8 cellular contexts compared by ENCODE assay signal in the genomic region with DNA sequence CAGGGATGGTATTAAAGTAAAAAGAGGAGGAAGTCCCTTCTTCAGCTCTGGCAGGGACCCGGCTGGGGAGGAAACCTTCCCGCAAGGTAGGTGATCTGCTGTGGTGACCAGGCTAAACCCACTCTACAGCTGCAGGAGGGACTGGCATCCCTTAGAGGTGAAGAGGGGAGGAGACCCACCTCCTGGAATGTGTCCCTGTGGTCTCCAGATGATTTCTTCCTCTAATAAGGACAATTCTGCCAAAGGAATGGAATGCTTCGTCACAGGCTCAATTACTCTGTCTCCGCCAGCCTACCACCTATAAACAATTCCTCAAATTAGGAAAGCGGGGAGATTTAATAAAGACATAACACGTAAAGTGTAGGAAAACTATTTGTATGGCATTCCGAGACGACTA. TPM values are rescaled to one million over a fixed set of nuclear protein-coding genes. Genes with fewer than 3 reads are reported as not detected.
DNase-seq lines count a peak whose midpoint lies in the region; ATAC-seq, FAIRE-seq and TF ChIP-seq lines count a peak whose summit lies in the region.

No MANE protein-coding gene starts in this region.

- H4K5ac ChIP-seq in IMR-90 (ENCODE audit: low read depth, low read length), result no peak overlapping the region

- H3K4me1 ChIP-seq in IMR-90 (ENCODE audit: control insufficient read depth, insufficient read depth, low read length), result peaks cover 6% of the 10 kb centered on the region
- H3K4me1 ChIP-seq in GM12878 (ENCODE audit: control insufficient read depth, insufficient read depth, low read length), result peaks cover 4% of the 10 kb centered on the region; the same call in 1 of the 2 replicates

- in situ Hi-C loops in IMR-90 (cut with MboI; ENCODE audit: low sequenced_read_pairs) (loop anchor here (10.0 to 25.0 kb wide), 2 partner anchors 959 to 1127 kb away; no protein-coding TSS in a partner anchor), GM12878 (cut with MboI) (loop anchor here (10.0 to 25.0 kb wide), 2 partner anchors 959 to 1127 kb away; no protein-coding TSS in a partner anchor)

- DNase-seq in AG04450 (ENCODE audit: low read depth, low spot score), result no peak
- DNase-seq in IMR-90, result no peak
- no peak for DNase-seq in GM12878 (ENCODE audit: low read depth, low spot score)
- DNase-seq in superior temporal gyrus (ENCODE audit: extremely low spot score), result peak; percentile 29
- DNase-seq in putamen (ENCODE audit: low spot score), result no peak
- no peak for DNase-seq in DMS153 (lab: John Stamatoyannopoulos, UW)

- H3K18ac ChIP-seq in IMR-90 (ENCODE audit: low read depth, low read length), result no peak overlapping the region; the same call in 1 of the 2 replicates

- POLR2A ChIA-PET in AG04450 (lab: Yijun Ruan, JAX) (interaction anchor here (0.6 to 1.1 kb wide), 5 partner anchors 54 to 1138 kb away, joined by 3 to 5 read pairs (median 4); no protein-coding TSS in a partner anchor), IMR-90 (lab: Charles Lee; ENCODE audit: unreplicated experiment) (interaction anchor here (1.0 kb wide), 1 partner anchor 957 kb away, joined by 6 read pairs; no protein-coding TSS in a partner anchor), GM12878 (lab: Charles Lee) (interaction anchor here (0.9 to 1.1 kb wide), 4 partner anchors 53 to 384 kb away, joined by 3 to 11 read pairs (median 6); no protein-coding TSS in a partner anchor)

- WGBS in IMR-90 (ENCODE audit: extremely low coverage in 2 of 2, insufficient read length in 1 of 2), 2 experiments, result no CpG with 5 or more reads among the region's 8 CpGs
- 13% methylated on average over 8 of the region's 8 CpGs for WGBS in GM12878 (ENCODE audit: insufficient coverage, insufficient replicate concordance, low lambda C conversion rate, missing lambda C conversion rate)

- H3K4me2 ChIP-seq in IMR-90 (ENCODE audit: low read depth, low read length) (peak overlapping the region; percentile 83), GM12878 (ENCODE audit: control insufficient read depth, insufficient read depth) (peak overlapping the region; percentile 95)

- H2AK9ac ChIP-seq in IMR-90 (replicated peaks; ENCODE audit: low read depth, low read length, poor library complexity), result no peak overlapping the region

- H3K79me1 ChIP-seq in IMR-90 (ENCODE audit: low read depth in 1 of 2, low read length in 2 of 2), result peaks cover 0 to 16% of the 10 kb centered on the region in 2 experiments; a peak in 2 of 4 replicates

- H3K9me3 ChIP-seq in AG04450 (ENCODE audit: control insufficient read depth, insufficient read depth, low read length), result no peaks in the 10 kb centered on the region
- no peaks in the 10 kb centered on the region for H3K9me3 ChIP-seq in IMR-90 (ENCODE audit: control insufficient read depth, insufficient read depth, low read length)
- H3K9me3 ChIP-seq in GM12878 (replicated peaks; ENCODE audit: control insufficient read depth, insufficient read depth, low read length), result no peaks in the 10 kb centered on the region

- H3K36me3 ChIP-seq in IMR-90 (ENCODE audit: control insufficient read depth, insufficient read depth, low read length), result no peaks in the 10 kb centered on the region
- H3K36me3 ChIP-seq in GM12878 (ENCODE audit: control insufficient read depth in 2 of 2, insufficient read depth in 2 of 2, low read length in 1 of 2), result no peaks in the 10 kb centered on the region

- peak overlapping the region; percentile 29 for H2BK5ac ChIP-seq in IMR-90 (ENCODE audit: low read depth, low read length, poor library complexity, severe bottlenecking)

- TF ChIP-seq EP300 in GM12878 (IDR thresholded peaks at IDR 0.05; ENCODE audit: borderline replicate concordance in 1 of 2, control insufficient read depth in 1 of 2, low read depth in 2 of 2, low read length in 2 of 2), result no peak

- intact Hi-C loops in IMR-90 (cut with micrococcal nuclease), result loop anchor here (1.0 to 10.0 kb wide), 6 partner anchors 54 to 957 kb away; no protein-coding TSS in a partner anchor
- intact Hi-C loops in GM12878 (cut with micrococcal nuclease; ENCODE audit: unreplicated experiment), result loop anchor here (1.0 to 10.0 kb wide), 9 partner anchors 54 to 1137 kb away; a partner anchor contains a TSS

- H3K79me2 ChIP-seq in GM12878 (ENCODE audit: control insufficient read depth, insufficient read depth, low read length), result peaks cover 37% of the 10 kb centered on the region

- H3K4ac ChIP-seq in IMR-90 (ENCODE audit: low read depth, low read length), result peak overlapping the region; percentile 19; the same call in 1 of the 2 replicates

- peak overlapping the region; percentile 65 for H3K4me3 ChIP-seq in AG04450 (ENCODE audit: low read depth, low read length)
- H3K4me3 ChIP-seq in IMR-90 (ENCODE audit: insufficient read depth, low read depth, low read length), result peak overlapping the region; percentile 65
- H3K4me3 ChIP-seq in GM12878, result peak overlapping the region; percentile 65

- H3K56ac ChIP-seq in IMR-90 (ENCODE audit: extremely low read depth, insufficient read depth, low read length), result peak overlapping the region; percentile 54

- H3K9ac ChIP-seq in IMR-90 (ENCODE audit: low read depth, low read length), result peak overlapping the region; percentile 64; the same call in 1 of the 2 replicates
- peak overlapping the region; percentile 61 for H3K9ac ChIP-seq in GM12878 (ENCODE audit: control insufficient read depth, insufficient read depth, low read length)

- H4K8ac ChIP-seq in IMR-90 (ENCODE audit: low read depth in 2 of 2, low read length in 2 of 2), result peak overlapping the region; percentile 25 to 67; a peak in 3 of 4 replicates

- peak overlapping the region; percentile 90 for H2AFZ ChIP-seq in IMR-90 (replicated peaks; ENCODE audit: low read length, poor library complexity)
- peak overlapping the region; percentile 97 for H2AFZ ChIP-seq in GM12878 (ENCODE audit: control insufficient read depth, low read depth, low read length)

- H4K20me1 ChIP-seq in IMR-90 (ENCODE audit: insufficient read depth, low read length), result peaks cover 13% of the 10 kb centered on the region
- 0 out of 2 replicates have a peak, but pooled peaks cover 3% of the 10 kb centered on the region for H4K20me1 ChIP-seq in GM12878 (ENCODE audit: control insufficient read depth, insufficient read depth)

- H2BK15ac ChIP-seq in IMR-90 (ENCODE audit: low read depth, low read length), result no peak overlapping the region

- no peak overlapping the region for H2BK120ac ChIP-seq in IMR-90 (ENCODE audit: low read depth, low read length)

- peak overlapping the region; percentile 53; the same call in 1 of the 2 replicates for H3K14ac ChIP-seq in IMR-90 (replicated peaks; ENCODE audit: low read depth, low read length)

- H2BK20ac ChIP-seq in IMR-90 (ENCODE audit: low read depth, low read length), result no peak overlapping the region

- no peaks in the 10 kb centered on the region for H3K27me3 ChIP-seq in AG04450 (ENCODE audit: control insufficient read depth, insufficient read depth, low read length)
- H3K27me3 ChIP-seq in IMR-90 (ENCODE audit: control insufficient read depth, insufficient read depth, low read length), result no peaks in the 10 kb centered on the region
- H3K27me3 ChIP-seq in GM12878 (replicated peaks in 1 of 2; ENCODE audit: control insufficient read depth in 2 of 2, insufficient read depth in 2 of 2, low read length in 1 of 2), result no peaks in the 10 kb centered on the region
- H3K27me3 ChIP-seq in layer of hippocampus (ENCODE audit: control insufficient read depth, insufficient read depth, low read length), result no peaks in the 10 kb centered on the region

- TF ChIP-seq RAD21 in IMR-90 (IDR thresholded peaks at IDR 0.05; ENCODE audit: low read length), result no peak
- no peak for TF ChIP-seq RAD21 in GM12878 (IDR thresholded peaks at IDR 0.05; ENCODE audit: insufficient read depth, low read depth, low read length)

- no peak overlapping the region for H3K27ac ChIP-seq in AG04450 (ENCODE audit: low read depth, low read length)
- H3K27ac ChIP-seq in IMR-90 (ENCODE audit: insufficient read depth, low read length), result no peak overlapping the region
- H3K27ac ChIP-seq in GM12878 (ENCODE audit: control insufficient read depth, insufficient read depth), result no peak overlapping the region
- peak overlapping the region; percentile 35 for H3K27ac ChIP-seq in layer of hippocampus (ENCODE audit: low read depth, low read length)

- H4K91ac ChIP-seq in IMR-90 (ENCODE audit: insufficient read depth, low read depth, low read length), result no peak overlapping the region

- CTCF ChIA-PET in AG04450 (lab: Charles Lee), result interaction anchor here (0.6 to 1.7 kb wide), 28 partner anchors 10 to 957 kb away, joined by 3 to 22 read pairs (median 4); no protein-coding TSS in a partner anchor
- CTCF ChIA-PET in IMR-90 (lab: Yijun Ruan, JAX), result interaction anchor here (0.6 to 1.1 kb wide), 12 partner anchors 37 to 955 kb away, joined by 3 to 11 read pairs (median 4); no protein-coding TSS in a partner anchor
- CTCF ChIA-PET in GM12878 (lab: Yijun Ruan, JAX), result interaction anchor here (0.6 to 1.7 kb wide), 27 partner anchors 40 to 1139 kb away, joined by 3 to 26 read pairs (median 3); a partner anchor contains a TSS

- BruUV-seq in IMR-90 (replicated peaks; lab: Mats Ljungman, UMichigan), result no TSS peak
- TSS peak; percentile 73 for BruUV-seq in GM12878 (replicated peaks; lab: Mats Ljungman, UMichigan)

- dilution Hi-C loops in IMR-90 (cut with HindIII; ENCODE audit: low sequenced_read_pairs, unreplicated experiment), result no loop called here

- H2AK5ac ChIP-seq in IMR-90 (ENCODE audit: low read depth, low read length), result no peak overlapping the region

- ATAC-seq in IMR-90 (ENCODE audit: low read depth) (no peak), GM12878 (no peak), GM21717 (IDR thresholded peaks at IDR 0.05; ENCODE audit: unreplicated experiment) (no peak)

- TF ChIP-seq CTCF in AG04450 (IDR thresholded peaks at IDR 0.05; ENCODE audit: low read depth, low read length) (no peak), IMR-90 (conservative IDR thresholded peaks at IDR 0.05; ENCODE audit: low read depth, low read length) (no peak), GM12878 (IDR thresholded peaks at IDR 0.05 in 2 of 3, conservative IDR thresholded peaks at IDR 0.05 in 1 of 3; ENCODE audit: control insufficient read depth in 2 of 3, extremely low read depth in 1 of 3, insufficient read depth in 1 of 3, low read depth in 3 of 3, low read length in 3 of 3) (no peak)

- H3K23ac ChIP-seq in IMR-90 (ENCODE audit: low read depth, low read length), result 0 out of 2 replicates have a peak overlapping the region, but pooled peaks have one; percentile 1

- no peaks in the 10 kb centered on the region for H3K9me1 ChIP-seq in IMR-90 (ENCODE audit: insufficient read depth, low read length)

- SMC1A ChIA-PET in GM12878 (lab: Charles Lee; ENCODE audit: uncharacterized antibody, unreplicated experiment), result interaction anchor here (0.7 to 1.4 kb wide), 6 partner anchors 52 to 84 kb away, joined by 3 to 12 read pairs (median 4); no protein-coding TSS in a partner anchor

- RAD21 ChIA-PET in GM12878 (lab: Charles Lee; ENCODE audit: unreplicated experiment), result interaction anchor here (0.6 to 1.7 kb wide), 20 partner anchors 11 to 1242 kb away, joined by 3 to 38 read pairs (median 5); a partner anchor contains a TSS

- no peak for TF ChIP-seq POLR2A in IMR-90 (IDR thresholded peaks at IDR 0.05; ENCODE audit: low read depth, low read length)
- no peak for TF ChIP-seq POLR2A in GM12878 (IDR thresholded peaks at IDR 0.05; ENCODE audit: low read depth, low read length)

- no peak for FAIRE-seq in GM12878 (lab: Jason Lieb, UNC)

RNA-seq across cellular contexts. Expression of a gene that starts 0.6 kb away (rescaled TPM):
- polyA plus RNA-seq in AG04450 (2011; rRNA removed) (12.0 and 16.7 TPM in 2 replicates), IMR-90 (2012; rRNA removed) (5.0 and 6.2 TPM in 2 replicates), GM12878 (2011; rRNA removed) (23.0 and 35.2 TPM in 2 replicates), GM12878 (2014; fragmentation: Illumina TruSeq; extraction: Trizol) (48.7 and 57.5 TPM in 2 replicates), GM12878 (2014; fragmentation: Nextera tagmentation; extraction: Ambion mirVana) (10 to 100 TPM; 15.4 to 16.0 TPM), GM12878 (2014; rRNA removed) (18.8 and 20.9 TPM in 2 replicates), GM12878 (2016; fragmentation: Nextera tagmentation; extraction: Ambion mirVana) (10 to 100 TPM; 37.0 to 38.1 TPM)
- 14.7 and 35.7 TPM in 2 replicates for polyA minus RNA-seq in AG04450 (2011; rRNA and poly(A)+ RNA removed)
- total RNA-seq in IMR-90 (2012; rRNA removed) (20.1 and 26.7 TPM in 2 replicates), GM12878 (2014; rRNA removed) (24.4 and 29.0 TPM in 2 replicates), GM12878 (2014; rRNA removed; fragmentation: Illumina TruSeq; extraction: Trizol) (45.2 and 50.4 TPM in 2 replicates), GM12878 (2021) (46.2 and 55.3 TPM in 2 replicates)
- 0.56 and 0.86 TPM in 2 replicates for polyA plus RNA-seq in IMR-90 (2012; cell fraction: cytosol; rRNA removed)
- 0.81 and 8.1 TPM in 2 replicates for polyA plus RNA-seq in IMR-90 (2012; cell fraction: nucleus; rRNA removed; ENCODE audit: low replicate concordance)
- total RNA-seq in GM12878 (2013; cell fraction: nucleolus; rRNA removed), result 168 and 176 TPM in 2 replicates
- polyA plus RNA-seq in GM12878 (2011; ENCODE audit: low read depth), result 10.7 TPM
- polyA plus RNA-seq in GM12878 (2011; cell fraction: cytosol; rRNA removed), result 9.7 and 10.6 TPM in 2 replicates
- 22.9 and 28.0 TPM in 2 replicates for polyA plus RNA-seq in GM12878 (2011; cell fraction: nucleus; rRNA removed)
- 17.3 and 20.2 TPM in 2 replicates for polyA plus RNA-seq in GM12878 (2012)
- 33.7 and 44.0 TPM in 2 replicates for polyA minus RNA-seq in GM12878 (2011; rRNA and poly(A)+ RNA removed)
- polyA minus RNA-seq in GM12878 (2011; cell fraction: cytosol; rRNA and poly(A)+ RNA removed), result 15.8 and 22.6 TPM in 2 replicates
- 46.8 and 87.6 TPM in 2 replicates for polyA minus RNA-seq in GM12878 (2011; cell fraction: nucleus; rRNA and poly(A)+ RNA removed)

RNA-seq across cellular contexts. Expression of a gene that starts 47.0 kb away (rescaled TPM):
- 55.4 and 74.5 TPM in 2 replicates for polyA plus RNA-seq in AG04450 (2011; rRNA removed)
- polyA minus RNA-seq in AG04450 (2011; rRNA and poly(A)+ RNA removed), result 17.0 and 36.9 TPM in 2 replicates
- total RNA-seq in IMR-90 (2012; rRNA removed), result 34.6 and 66.7 TPM in 2 replicates
- 22.6 and 28.7 TPM in 2 replicates for polyA plus RNA-seq in IMR-90 (2012; rRNA removed)
- polyA plus RNA-seq in IMR-90 (2012; cell fraction: cytosol; rRNA removed), result 1.2 and 1.4 TPM in 2 replicates
- polyA plus RNA-seq in IMR-90 (2012; cell fraction: nucleus; rRNA removed; ENCODE audit: low replicate concordance), result 7.5 and 85.4 TPM in 2 replicates
- total RNA-seq in GM12878 (2013; cell fraction: nucleolus; rRNA removed), result 523 and 578 TPM in 2 replicates
- total RNA-seq in GM12878 (2014; rRNA removed), result 48.7 and 69.2 TPM in 2 replicates
- 81.2 and 87.8 TPM in 2 replicates for total RNA-seq in GM12878 (2014; rRNA removed; fragmentation: Illumina TruSeq; extraction: Trizol)
- total RNA-seq in GM12878 (2021), result 49.3 and 56.2 TPM in 2 replicates
- 24.2 TPM for polyA plus RNA-seq in GM12878 (2011; ENCODE audit: low read depth)
- 87.1 and 152 TPM in 2 replicates for polyA plus RNA-seq in GM12878 (2011; rRNA removed)
- 19.5 and 20.2 TPM in 2 replicates for polyA plus RNA-seq in GM12878 (2011; cell fraction: cytosol; rRNA removed)
- polyA plus RNA-seq in GM12878 (2011; cell fraction: nucleus; rRNA removed), result 48.6 and 56.5 TPM in 2 replicates
- 47.3 and 52.6 TPM in 2 replicates for polyA plus RNA-seq in GM12878 (2012)
- 62.6 and 89.4 TPM in 2 replicates for polyA plus RNA-seq in GM12878 (2014; fragmentation: Illumina TruSeq; extraction: Trizol)
- polyA plus RNA-seq in GM12878 (2014; fragmentation: Nextera tagmentation; extraction: Ambion mirVana), result 10 to 100 TPM; 41.7 to 59.8 TPM
- polyA plus RNA-seq in GM12878 (2014; rRNA removed), result 42.7 and 48.4 TPM in 2 replicates
- polyA plus RNA-seq in GM12878 (2016; fragmentation: Nextera tagmentation; extraction: Ambion mirVana), result 10 to 100 TPM; 72.3 to 74.8 TPM
- polyA minus RNA-seq in GM12878 (2011; rRNA and poly(A)+ RNA removed), result 26.3 and 46.2 TPM in 2 replicates
- polyA minus RNA-seq in GM12878 (2011; cell fraction: cytosol; rRNA and poly(A)+ RNA removed), result 12.2 and 12.4 TPM in 2 replicates
- 30.8 and 47.7 TPM in 2 replicates for polyA minus RNA-seq in GM12878 (2011; cell fraction: nucleus; rRNA and poly(A)+ RNA removed)
